ENCODE assay signal across 22 cellular contexts in genomic region chr5:146284016-146284415, GRCh38. TPM values are rescaled to one million over a fixed set of nuclear protein-coding genes. Genes with fewer than 3 reads are reported as not detected.
DNase-seq lines count a peak whose midpoint lies in the region; ATAC-seq and TF ChIP-seq lines count a peak whose summit lies in the region.
"Had no signal": no experiment of that assay in that cellular context is flagged by ENCODE, and none has a peak within 500 bp of the region (broad histone marks: within the 10 kb centered on the region; RNA-seq: fewer than 3 reads in every experiment).

No MANE protein-coding gene starts in this region.

- TF ChIP-seq EP300 in SK-N-SH (IDR thresholded peaks at IDR 0.05; ENCODE audit: borderline replicate concordance in 1 of 2, low read depth in 1 of 2, low read length in 1 of 2), result no peak

- no peak for DNase-seq in natural killer cell
- no peak for DNase-seq in natural killer cell treated with Interleukin-12 subunit alpha and Interleukin-12 subunit beta and Interleukin-15 and Interleukin-18, amount 100 ng/mL, for 72 hours (ENCODE audit: low spot score)
- DNase-seq in SK-N-SH, result no peak
- DNase-seq in foreskin keratinocyte, result peak; percentile 59 to 83
- DNase-seq in GM20000 (ENCODE audit: low spot score), result no peak
- no peak for DNase-seq in HT-29 (ENCODE audit: low spot score)
- no peak for DNase-seq in NCI-H82 treated with DMSO at 0.1 percent for 48 hours (lab: John Stamatoyannopoulos, UW; ENCODE audit: unreplicated experiment)
- DNase-seq in pons (ENCODE audit: low spot score), result no peak
- DNase-seq: activated CD4-positive, alpha-beta T cell treated with anti-CD3 and anti-CD28 coated beads, Interleukin-2, amount 50 U/mL, for 48 hours; gastrocnemius medialis; KG1; NCI-H187 treated with DMSO at 0.1 percent for 48 hours; NCI-H345; NK-92 treated with Interleukin-12 subunit alpha and Interleukin-12 subunit beta, amount 100 ng/mL, for 24 hours; psoas muscle; WERI-Rb-1 had no signal

- H3K79me2 ChIP-seq in SK-N-SH (ENCODE audit: insufficient read depth), result no peaks in the 10 kb centered on the region

- H3K9me3 Mint-ChIP-seq in natural killer cell, result no peaks in the 10 kb centered on the region
- H3K9me3 Mint-ChIP-seq in natural killer cell treated with Interleukin-12 subunit alpha and Interleukin-12 subunit beta and Interleukin-15 and Interleukin-18, amount 100 ng/mL, for 72 hours, result no peaks in the 10 kb centered on the region
- H3K9me3 Mint-ChIP-seq: activated naive CD4-positive, alpha-beta T cell treated with anti-CD3 and anti-CD28 coated beads, Interleukin-2, amount 50 U/mL, for 72 hours had no signal

- H3K27me3 Mint-ChIP-seq in natural killer cell (ENCODE audit: low read depth in 2 of 2), result no peaks in the 10 kb centered on the region
- no peaks in the 10 kb centered on the region for H3K27me3 Mint-ChIP-seq in natural killer cell treated with Interleukin-12 subunit alpha and Interleukin-12 subunit beta and Interleukin-15 and Interleukin-18, amount 100 ng/mL, for 72 hours

- TF ChIP-seq RAD21 in SK-N-SH (IDR thresholded peaks at IDR 0.05; ENCODE audit: low read length), result no peak

- H3K36me3 Mint-ChIP-seq in natural killer cell, result peaks cover 7% of the 10 kb centered on the region
- H3K36me3 Mint-ChIP-seq in natural killer cell treated with Interleukin-12 subunit alpha and Interleukin-12 subunit beta and Interleukin-15 and Interleukin-18, amount 100 ng/mL, for 72 hours, result peaks cover 6% of the 10 kb centered on the region
- H3K36me3 Mint-ChIP-seq: activated naive CD4-positive, alpha-beta T cell treated with anti-CD3 and anti-CD28 coated beads, Interleukin-2, amount 50 U/mL, for 72 hours had no signal

- peaks cover 16% of the 10 kb centered on the region for H3F3A ChIP-seq in SK-N-SH (replicated peaks; ENCODE audit: insufficient read depth)

- H3K4me1 ChIP-seq in SK-N-SH (ENCODE audit: control insufficient read depth in 1 of 2, insufficient read depth in 2 of 2, low read depth in 1 of 2, low read length in 1 of 2) (peaks cover 0 to 4% of the 10 kb centered on the region in 2 experiments; a peak in 1 of 4 replicates), foreskin keratinocyte (peaks cover 21% of the 10 kb centered on the region)

- H3K4me3 Mint-ChIP-seq in natural killer cell, result no peak overlapping the region
- no peak overlapping the region for H3K4me3 Mint-ChIP-seq in natural killer cell treated with Interleukin-12 subunit alpha and Interleukin-12 subunit beta and Interleukin-15 and Interleukin-18, amount 100 ng/mL, for 72 hours

- H3K9ac ChIP-seq in SK-N-SH, result peak overlapping the region; percentile 37; the same call in 1 of the 2 replicates

- H3K36me3 ChIP-seq in SK-N-SH (replicated peaks in 1 of 2; ENCODE audit: control insufficient read depth in 1 of 2, insufficient read depth in 2 of 2, low read length in 1 of 2), result peaks cover 38 to 58% of the 10 kb centered on the region in 2 experiments

- H3K27ac Mint-ChIP-seq in natural killer cell, result peak overlapping the region; percentile 5 to 17
- H3K27ac Mint-ChIP-seq in natural killer cell treated with Interleukin-12 subunit alpha and Interleukin-12 subunit beta and Interleukin-15 and Interleukin-18, amount 100 ng/mL, for 72 hours, result no peak overlapping the region

- intact Hi-C loops in natural killer cell (cut with micrococcal nuclease), result no loop called here

- H4K20me1 ChIP-seq in SK-N-SH (ENCODE audit: insufficient read depth), result no peaks in the 10 kb centered on the region

- no peak overlapping the region for H2AFZ ChIP-seq in SK-N-SH (ENCODE audit: low read depth)

- CTCF ChIA-PET in SK-N-SH (lab: Yijun Ruan, JAX), result no interaction called here

- peak overlapping the region; percentile 62 to 82; a peak in 3 of 4 replicates for H3K27ac ChIP-seq in SK-N-SH (ENCODE audit: low read depth in 2 of 2, low read length in 1 of 2)
- H3K27ac ChIP-seq in foreskin keratinocyte, result peak overlapping the region; percentile 37
- H3K27ac ChIP-seq: C4-2B, WERI-Rb-1 had no signal

- no peaks in the 10 kb centered on the region for H3K9me2 ChIP-seq in SK-N-SH

- ATAC-seq in natural killer cell (no peak), foreskin keratinocyte (peak; percentile 87)
- ATAC-seq in natural killer cell treated with Interleukin-12 subunit alpha and Interleukin-12 subunit beta and Interleukin-15 and Interleukin-18, amount 100 ng/mL, for 72 hours, result no peak
- ATAC-seq: activated naive CD4-positive, alpha-beta T cell treated with anti-CD3 and anti-CD28 coated beads, Interleukin-2, amount 50 U/mL, for 72 hours; Right ventricle myocardium inferior had no signal

- no peak overlapping the region for H3K4me3 ChIP-seq in SK-N-SH (ENCODE audit: low read depth in 2 of 2, low read length in 1 of 2)
- H3K4me3 ChIP-seq: gastrocnemius medialis, psoas muscle had no signal

- no peaks in the 10 kb centered on the region for H3K27me3 ChIP-seq in SK-N-SH (ENCODE audit: insufficient read depth)
- H3K27me3 ChIP-seq in foreskin keratinocyte, result no peaks in the 10 kb centered on the region
- H3K27me3 ChIP-seq: gastrocnemius medialis had no signal

- H3K9me3 ChIP-seq in SK-N-SH, result no peaks in the 10 kb centered on the region
- H3K9me3 ChIP-seq: gastrocnemius medialis, psoas muscle had no signal

- H3K4me1 Mint-ChIP-seq in natural killer cell, result peaks cover 0 to 4% of the 10 kb centered on the region in 2 donors
- H3K4me1 Mint-ChIP-seq in natural killer cell treated with Interleukin-12 subunit alpha and Interleukin-12 subunit beta and Interleukin-15 and Interleukin-18, amount 100 ng/mL, for 72 hours (ENCODE audit: low read depth in 2 of 2), result peaks cover 0 to 5% of the 10 kb centered on the region in 2 donors

- 68% methylated on average over 1 of the region's 1 CpG for WGBS in SK-N-SH (ENCODE audit: low lambda C conversion rate)

- TF ChIP-seq CTCF in natural killer cell (IDR thresholded peaks at IDR 0.05) (no peak), SK-N-SH (IDR thresholded peaks at IDR 0.05) (no peak), foreskin keratinocyte (conservative IDR thresholded peaks at IDR 0.05) (no peak), GM20000 (IDR thresholded peaks at IDR 0.05; ENCODE audit: extremely low read depth, missing control alignments) (no peak)

- POLR2A ChIA-PET in SK-N-SH (lab: Yijun Ruan, JAX), result no interaction called here

- peak overlapping the region; percentile 48; the same call in 1 of the 2 replicates for H3K4me2 ChIP-seq in SK-N-SH

TF ChIP-seq in SK-N-SH, 30 proteins besides CTCF, POLR2A, EP300 and RAD21:
- no peak for TF ChIP-seq USF1 (IDR thresholded peaks at IDR 0.05; ENCODE audit: borderline replicate concordance, low read depth)
- TF ChIP-seq ELF1 (IDR thresholded peaks at IDR 0.05), result no peak
- no peak for TF ChIP-seq SIN3A (IDR thresholded peaks at IDR 0.05; ENCODE audit: borderline replicate concordance, low read depth, low read length)
- 0 out of 2 replicates have a peak, but pooled peaks have one; percentile 8 for TF ChIP-seq FOSL2 (IDR thresholded peaks at IDR 0.05; ENCODE audit: borderline replicate concordance, low read depth)

RNA-seq across cellular contexts. Expression of gene POU4F3, which starts 54.6 kb away (rescaled TPM):
- total RNA-seq in natural killer cell, result under 1 TPM in 1 of 3 donors, not detected in 2; 0.16 TPM
- not detected for total RNA-seq in natural killer cell treated with Interleukin-12 subunit alpha and Interleukin-12 subunit beta and Interleukin-15 and Interleukin-18, amount 100 ng/mL, for 72 hours
- polyA plus RNA-seq in SK-N-SH (2012; rRNA removed), result 0.05 and 0.08 TPM in 2 replicates
- 0.04 and 0.09 TPM in 2 replicates for polyA plus RNA-seq in SK-N-SH (2012; cell fraction: cytosol; rRNA removed)
- polyA plus RNA-seq in SK-N-SH (2012; cell fraction: nucleus; rRNA removed), result 0.13 and 0.16 TPM in 2 replicates
- total RNA-seq in foreskin keratinocyte, result not detected in 2 replicates
- 0.04 TPM in 1 of 2 replicates, not detected in the other for polyA plus RNA-seq in foreskin keratinocyte
- 0.16 TPM in 1 of 2 replicates, not detected in the other for total RNA-seq in HT-29 (2014; rRNA removed; shearing (Covaris generic))
- total RNA-seq: activated naive CD4-positive, alpha-beta T cell treated with anti-CD3 and anti-CD28 coated beads, Interleukin-2, amount 50 U/mL, for 72 hours; dermis blood vessel endothelial cell; gastrocnemius medialis; mesenteric fat pad; psoas muscle; Right ventricle myocardium inferior; T-helper 1 cell treated with Interleukin-12 subunit alpha and Interleukin-12 subunit beta and Interleukin-4 antibody, amounts not matched to agents 30 ng/mL and 1 ng/mL, for 36 hours had no signal

Comparison
In these comparisons a context has a peak if more than half of its experiments do, and no peak if none do; other contexts are left out.
1. H3K27ac Mint-ChIP-seq: peak in natural killer cell (2 of 2); none in natural killer cell treated with Interleukin-12 subunit alpha and Interleukin-12 subunit beta and Interleukin-15 and Interleukin-18, amount 100 ng/mL, for 72 hours (0 of 2).
2. DNase-seq: peak in foreskin keratinocyte (2 of 2); none in natural killer cell (single experiment), natural killer cell treated with Interleukin-12 subunit alpha and Interleukin-12 subunit beta and Interleukin-15 and Interleukin-18, amount 100 ng/mL, for 72 hours (single experiment), SK-N-SH (single experiment), GM20000 (single experiment), HT-29 (single experiment), NCI-H82 treated with DMSO at 0.1 percent for 48 hours (single experiment) and pons (single experiment).